ENCODE assay signal across 22 cellular contexts in the genomic region with DNA sequence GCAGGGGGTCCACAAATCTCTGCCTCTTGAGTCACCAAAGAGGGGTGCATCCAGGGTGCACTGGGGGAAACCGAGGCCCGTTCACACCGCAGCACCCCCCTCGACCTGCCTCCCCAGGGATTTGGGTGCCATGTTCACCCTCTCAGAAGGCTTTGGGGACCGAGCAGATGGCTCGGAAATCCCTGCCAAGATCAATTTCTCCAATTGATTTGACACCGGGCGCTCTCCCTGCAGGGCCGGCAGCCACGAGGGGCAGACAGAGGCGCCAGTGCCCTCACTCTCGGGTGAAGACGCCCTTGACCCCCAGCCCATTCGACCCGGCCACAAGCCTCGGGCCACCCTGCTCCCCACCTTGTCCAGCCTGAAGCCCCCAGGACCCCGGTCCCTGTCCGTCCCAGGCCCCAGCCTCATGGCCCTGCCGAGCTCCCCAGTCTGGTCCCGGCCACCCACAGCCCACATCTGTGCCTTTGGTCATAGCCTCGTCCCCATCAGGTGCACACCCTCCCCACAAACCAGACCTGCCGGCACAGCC. TPM values are rescaled to one million over a fixed set of nuclear protein-coding genes. Genes with fewer than 3 reads are reported as not detected.
DNase-seq lines count a peak whose midpoint lies in the region; ATAC-seq, FAIRE-seq and TF ChIP-seq lines count a peak whose summit lies in the region.
"Had no signal": no experiment of that assay in that cellular context is flagged by ENCODE, and none has a peak within 500 bp of the region (broad histone marks: within the 10 kb centered on the region; RNA-seq: fewer than 3 reads in every experiment).

No MANE protein-coding gene starts in this region.

- no peak overlapping the region for H2AFZ ChIP-seq in HepG2 (ENCODE audit: low read length)

- no peaks in the 10 kb centered on the region for H4K20me1 ChIP-seq in HepG2 (ENCODE audit: insufficient read depth, low read length)

- no peak overlapping the region for H3K9ac ChIP-seq in HepG2 (ENCODE audit: insufficient read depth, low read depth, low read length)
- H3K9ac ChIP-seq: BLaER1 treated with 17β-estradiol and CSF1 and Interleukin-3, amounts not matched to agents 10 nM and 100 nM had no signal

- no TSS peak for BruUV-seq in HepG2 (replicated peaks; lab: Mats Ljungman, UMichigan)

- FAIRE-seq in HepG2 (lab: Jason Lieb, UNC) = no peak
- FAIRE-seq: GM18507 had no signal

- in situ Hi-C loops in HepG2 (cut with HindIII; ENCODE audit: extremely low pct_ligation_motif_present, low pct_unique_long_range_greater_than_20kb) (no loop called here), transverse colon (cut with MboI; ENCODE audit: low pct_ligation_motif_present in 1 of 4, low pct_unique_long_range_greater_than_20kb in 1 of 4, low sequenced_read_pairs in 3 of 4) (no loop called here)

- no peaks in the 10 kb centered on the region for H3K27me3 ChIP-seq in H7 (ENCODE audit: control insufficient read depth, insufficient read depth, low read length)
- H3K27me3 ChIP-seq in HepG2 (ENCODE audit: control insufficient read depth in 1 of 2, insufficient read depth in 2 of 2, low read length in 2 of 2) = peaks cover 1 to 12% of the 10 kb centered on the region in 2 experiments; a peak in 2 of 5 replicates
- H3K27me3 ChIP-seq in sigmoid colon = peaks cover 21 to 98% (median 98%) of the 10 kb centered on the region in 3 donors
- H3K27me3 ChIP-seq in transverse colon = peaks cover 86% of the 10 kb centered on the region

- H3K4me3 ChIP-seq in H7 (ENCODE audit: insufficient read depth, low read depth, low read length) (no peak overlapping the region), HepG2 (replicated peaks in 1 of 3; ENCODE audit: insufficient read depth in 1 of 3, low read depth in 2 of 3, low read length in 3 of 3) (peak overlapping the region in 2 of 3 experiments; percentile 33 to 37; a peak in 3 of 6 replicates), sigmoid colon (no peak overlapping the region), transverse colon (no peak overlapping the region)
- H3K4me3 ChIP-seq: BLaER1 treated with 17β-estradiol and CSF1 and Interleukin-3, amounts not matched to agents 10 nM and 100 nM had no signal

- H3K27ac ChIP-seq in VCaP = peak overlapping the region; percentile 96
- peak overlapping the region; percentile 70 for H3K27ac ChIP-seq in HepG2 (ENCODE audit: extremely low read length, insufficient read depth, low read length)
- no peak overlapping the region for H3K27ac ChIP-seq in sigmoid colon
- H3K27ac ChIP-seq in transverse colon = no peak overlapping the region
- H3K27ac ChIP-seq: BLaER1 treated with 17β-estradiol and CSF1 and Interleukin-3, amounts not matched to agents 10 nM and 100 nM had no signal

- ATAC-seq in HepG2 = peak; percentile 39
- no peak for ATAC-seq in HG02870 (IDR thresholded peaks at IDR 0.05; ENCODE audit: unreplicated experiment)

- H3K4me1 ChIP-seq in HepG2 (ENCODE audit: insufficient read depth, low read length) (peaks cover 76% of the 10 kb centered on the region), sigmoid colon (no peaks in the 10 kb centered on the region), transverse colon (peaks cover 0 to 12% (median 10%) of the 10 kb centered on the region in 4 donors)

- CTCF ChIA-PET in HepG2 (lab: Yijun Ruan, JAX; ENCODE audit: low intra/inter-chr PET ratio, low total read pairs) = no interaction called here

- POLR2A ChIA-PET in HepG2 (lab: Yijun Ruan, JAX) = interaction anchor here (1.9 to 3.6 kb wide), 2 partner anchors 9 to 12 kb away, joined by 7 to 14 read pairs; no protein-coding TSS in a partner anchor

- peaks cover 8% of the 10 kb centered on the region for H3K9me3 ChIP-seq in HepG2 (ENCODE audit: low read length)
- H3K9me3 ChIP-seq in sigmoid colon = peaks cover 0 to 13% (median 8%) of the 10 kb centered on the region in 4 donors
- peaks cover 11 to 18% of the 10 kb centered on the region in 2 donors for H3K9me3 ChIP-seq in transverse colon

- H3K4me2 ChIP-seq in HepG2 (ENCODE audit: low read depth, low read length) = peak overlapping the region; percentile 42

- no peak for TF ChIP-seq POLR2A in HepG2 (IDR thresholded peaks at IDR 0.05; ENCODE audit: insufficient read depth in 1 of 2, low read depth in 2 of 2, low read length in 2 of 2)
- no peak for TF ChIP-seq POLR2A in sigmoid colon (IDR thresholded peaks at IDR 0.05)
- no peak for TF ChIP-seq POLR2A in transverse colon (IDR thresholded peaks at IDR 0.05)

- TF ChIP-seq RAD21 in HepG2 (CRISPR knock-in tag; IDR thresholded peaks at IDR 0.05) = no peak

- H3K36me3 ChIP-seq in H7 (replicated peaks; ENCODE audit: control insufficient read depth, insufficient read depth, low read length) (no peaks in the 10 kb centered on the region), HepG2 (replicated peaks in 1 of 2; ENCODE audit: control insufficient read depth in 1 of 2, insufficient read depth in 2 of 2, low read length in 2 of 2) (no peaks in the 10 kb centered on the region), sigmoid colon (no peaks in the 10 kb centered on the region), transverse colon (no peaks in the 10 kb centered on the region)
- H3K36me3 ChIP-seq: BLaER1 treated with 17β-estradiol and CSF1 and Interleukin-3, amounts not matched to agents 10 nM and 100 nM had no signal

- TF ChIP-seq EP300 in HepG2 (IDR thresholded peaks at IDR 0.05; ENCODE audit: low read depth in 2 of 2, low read length in 2 of 2) (no peak), HepG2 (CRISPR knock-in tag; IDR thresholded peaks at IDR 0.05; ENCODE audit: borderline replicate concordance) (no peak), sigmoid colon (IDR thresholded peaks at IDR 0.05) (no peak), transverse colon (IDR thresholded peaks at IDR 0.05; ENCODE audit: low read depth) (no peak)

- TF ChIP-seq CTCF in VCaP (conservative IDR thresholded peaks at IDR 0.05) (no peak), HepG2 (CRISPR knock-in tag; IDR thresholded peaks at IDR 0.05) (no peak), sigmoid colon (IDR thresholded peaks at IDR 0.05) (no peak), transverse colon (IDR thresholded peaks at IDR 0.05) (no peak)

- WGBS in HepG2 (ENCODE audit: low lambda C conversion rate) = 30% methylated on average over 5 of the region's 22 CpGs
- WGBS in sigmoid colon, 2 donors = 75 to 78% methylated on average over 22 of the region's 22 CpGs
- WGBS in transverse colon (ENCODE audit: low coverage in 1 of 2), 2 donors = 76% methylated on average over 22 of the region's 22 CpGs; no CpG with 5 or more reads in 1 of the 2 donors

- intact Hi-C loops in HepG2 (cut with micrococcal nuclease; ENCODE audit: unreplicated experiment) = no loop called here
- intact Hi-C loops in sigmoid colon (cut with DNase I) = no loop called here
- intact Hi-C loops in transverse colon (cut with DNase I; ENCODE audit: low total_unique reads) = no loop called here

- H3K79me2 ChIP-seq in HepG2 (ENCODE audit: insufficient read depth, low read length) = no peaks in the 10 kb centered on the region

- peak; percentile 59 for DNase-seq in H7
- no peak for DNase-seq in HepG2 (ENCODE audit: low spot score)
- no peak for DNase-seq in NCI-H2227 (lab: John Stamatoyannopoulos, UW; ENCODE audit: unreplicated experiment)
- DNase-seq in sigmoid colon = no peak
- DNase-seq in transverse colon = no peak
- DNase-seq: CD8-positive, alpha-beta memory T cell; DMS53; GDM1; KG1; NCI-H1105; NCI-H146; NCI-H2029; NCI-H510A treated with DMSO at 0.1 percent for 48 hours; NCI-H774; SW 1271 had no signal

RNA-seq across cellular contexts. Expression of gene SSTR5, which starts 9.3 kb away (rescaled TPM):
- 0.18 and 0.21 TPM in 2 replicates for total RNA-seq in H7 (2014; rRNA removed; shearing (Covaris generic))
- total RNA-seq in HepG2 (2016; rRNA removed; fragmentation: Illumina TruSeq; extraction: Trizol) (0.14 and 0.49 TPM in 2 replicates), sigmoid colon (not detected), transverse colon (not detected)
- 0.18 TPM in 1 of 2 replicates, not detected in the other for total RNA-seq in HepG2 (2016; cell fraction: cytosol; rRNA removed; fragmentation: Illumina TruSeq; extraction: Trizol; ENCODE audit: low read depth)
- total RNA-seq in HepG2 (2016; cell fraction: insoluble cytoplasmic fraction; rRNA removed; fragmentation: Illumina TruSeq; extraction: Trizol) = 0.22 TPM in 1 of 2 replicates, not detected in the other
- total RNA-seq in HepG2 (2016; cell fraction: membrane; rRNA removed; fragmentation: Illumina TruSeq; extraction: Trizol) = 0.14 and 0.15 TPM in 2 replicates
- total RNA-seq in HepG2 (2016; cell fraction: nucleus; rRNA removed; fragmentation: Illumina TruSeq; extraction: Trizol) = not detected in 2 replicates
- polyA plus RNA-seq in HepG2 (2011; rRNA removed) (0.20 and 0.26 TPM in 2 replicates), sigmoid colon (under 1 TPM in 1 of 3 donors, not detected in 2; 0.04 TPM)
- 0.55 and 0.79 TPM in 2 replicates for polyA plus RNA-seq in HepG2 (2011; cell fraction: cytosol; rRNA removed)
- polyA plus RNA-seq in HepG2 (2011; cell fraction: nucleus; rRNA removed) = 0.55 and 0.62 TPM in 2 replicates
- 1.3 and 2.0 TPM in 2 replicates for polyA plus RNA-seq in HepG2 (2012)
- not detected in 2 replicates for polyA plus RNA-seq in HepG2 (2016; cell fraction: cytosol; fragmentation: Illumina TruSeq; extraction: Trizol; ENCODE audit: low read depth)
- polyA plus RNA-seq in HepG2 (2016; cell fraction: insoluble cytoplasmic fraction; fragmentation: Illumina TruSeq; extraction: Trizol; ENCODE audit: low read depth) = not detected in 2 replicates
- 0.18 TPM in 1 of 2 replicates, not detected in the other for polyA plus RNA-seq in HepG2 (2016; cell fraction: membrane; fragmentation: Illumina TruSeq; extraction: Trizol; ENCODE audit: low read depth)
- 0.36 TPM in 1 of 2 replicates, not detected in the other for polyA plus RNA-seq in HepG2 (2016; cell fraction: nucleus; fragmentation: Illumina TruSeq; extraction: Trizol; ENCODE audit: insufficient read depth, low read depth)
- 0.26 and 1.1 TPM in 2 replicates for polyA minus RNA-seq in HepG2 (2011; rRNA and poly(A)+ RNA removed; ENCODE audit: low replicate concordance)
- 0.44 and 0.59 TPM in 2 replicates for polyA minus RNA-seq in HepG2 (2011; cell fraction: cytosol; rRNA and poly(A)+ RNA removed)
- polyA minus RNA-seq in HepG2 (2011; cell fraction: nucleus; rRNA and poly(A)+ RNA removed) = 0.26 TPM in 1 of 2 replicates, not detected in the other
- total RNA-seq: CD8-positive, alpha-beta memory T cell; H4; HT1080; OCI-LY7 had no signal
- polyA plus RNA-seq: CD8-positive, alpha-beta memory T cell had no signal

RNA-seq across cellular contexts. Expression of gene C1QTNF8, which starts 14.2 kb away (rescaled TPM):
- total RNA-seq in H7 (2014; rRNA removed; shearing (Covaris generic)) = not detected in 2 replicates
- total RNA-seq in HepG2 (2016; rRNA removed; fragmentation: Illumina TruSeq; extraction: Trizol) = 0.09 TPM in 1 of 2 replicates, not detected in the other
- total RNA-seq in HepG2 (2016; cell fraction: cytosol; rRNA removed; fragmentation: Illumina TruSeq; extraction: Trizol; ENCODE audit: low read depth) = 0.20 TPM in 1 of 2 replicates, not detected in the other
- total RNA-seq in HepG2 (2016; cell fraction: insoluble cytoplasmic fraction; rRNA removed; fragmentation: Illumina TruSeq; extraction: Trizol) = not detected in 2 replicates
- total RNA-seq in HepG2 (2016; cell fraction: membrane; rRNA removed; fragmentation: Illumina TruSeq; extraction: Trizol) = not detected in 2 replicates
- total RNA-seq in HepG2 (2016; cell fraction: nucleus; rRNA removed; fragmentation: Illumina TruSeq; extraction: Trizol) = 0.22 TPM in 1 of 2 replicates, not detected in the other
- not detected in 2 replicates for polyA plus RNA-seq in HepG2 (2011; rRNA removed)
- not detected in 2 replicates for polyA plus RNA-seq in HepG2 (2011; cell fraction: cytosol; rRNA removed)
- 0.13 TPM in 1 of 2 replicates, not detected in the other for polyA plus RNA-seq in HepG2 (2011; cell fraction: nucleus; rRNA removed)
- not detected in 2 replicates for polyA plus RNA-seq in HepG2 (2012)
- not detected in 2 replicates for polyA plus RNA-seq in HepG2 (2016; cell fraction: cytosol; fragmentation: Illumina TruSeq; extraction: Trizol; ENCODE audit: low read depth)
- polyA plus RNA-seq in HepG2 (2016; cell fraction: insoluble cytoplasmic fraction; fragmentation: Illumina TruSeq; extraction: Trizol; ENCODE audit: low read depth) = not detected in 2 replicates
- not detected in 2 replicates for polyA plus RNA-seq in HepG2 (2016; cell fraction: membrane; fragmentation: Illumina TruSeq; extraction: Trizol; ENCODE audit: low read depth)
- polyA plus RNA-seq in HepG2 (2016; cell fraction: nucleus; fragmentation: Illumina TruSeq; extraction: Trizol; ENCODE audit: insufficient read depth, low read depth) = not detected in 2 replicates
- not detected in 2 replicates for polyA minus RNA-seq in HepG2 (2011; rRNA and poly(A)+ RNA removed; ENCODE audit: low replicate concordance)
- not detected in 2 replicates for polyA minus RNA-seq in HepG2 (2011; cell fraction: cytosol; rRNA and poly(A)+ RNA removed)
- not detected in 2 replicates for polyA minus RNA-seq in HepG2 (2011; cell fraction: nucleus; rRNA and poly(A)+ RNA removed)
- total RNA-seq in sigmoid colon = not detected
- polyA plus RNA-seq in sigmoid colon = not detected
- not detected for total RNA-seq in transverse colon
- total RNA-seq: CD8-positive, alpha-beta memory T cell; H4; HT1080; OCI-LY7 had no signal
- polyA plus RNA-seq: CD8-positive, alpha-beta memory T cell had no signal

Comparison
In these comparisons a context has a peak if more than half of its experiments do, and no peak if none do; other contexts are left out.
1. H3K4me3 ChIP-seq: peak in HepG2 (2 of 3); none in H7 (single experiment), sigmoid colon (0 of 4) and transverse colon (0 of 4).
2. H3K27ac ChIP-seq: peak in VCaP (single experiment) and HepG2 (single experiment); none in sigmoid colon (0 of 4) and transverse colon (0 of 4).